10 cellular contexts compared by ENCODE assay signal in genomic region chr6:157203312-157203744, GRCh38.
DNase-seq lines count a peak whose midpoint lies in the region; ATAC-seq and TF ChIP-seq lines count a peak whose summit lies in the region.
"Had no signal": no experiment of that assay in that cellular context is flagged by ENCODE, and none has a peak within 500 bp of the region (broad histone marks: within the 10 kb centered on the region; RNA-seq: fewer than 3 reads in every experiment).

No MANE protein-coding gene starts in this region.

- H3K4me3 Mint-ChIP-seq in activated CD8-positive, alpha-beta T cell treated with anti-CD3 and anti-CD28 coated beads for 36 hours: no peak overlapping the region
- H3K4me3 Mint-ChIP-seq in glutamatergic neuron (ENCODE audit: unreplicated experiment): no peak overlapping the region

- no peaks in the 10 kb centered on the region for H3K27me3 Mint-ChIP-seq in activated CD8-positive, alpha-beta T cell treated with anti-CD3 and anti-CD28 coated beads for 36 hours
- H3K27me3 Mint-ChIP-seq in glutamatergic neuron (ENCODE audit: unreplicated experiment): peaks cover 5% of the 10 kb centered on the region

- ATAC-seq in GM19455 (IDR thresholded peaks at IDR 0.05; ENCODE audit: unreplicated experiment): peak; percentile 99
- ATAC-seq in HG03045 (IDR thresholded peaks at IDR 0.05; ENCODE audit: unreplicated experiment): peak; percentile 96
- ATAC-seq in activated CD8-positive, alpha-beta T cell treated with anti-CD3 and anti-CD28 coated beads for 36 hours: no peak
- ATAC-seq: stimulated activated naive CD8-positive, alpha-beta T cell treated with anti-CD3 and anti-CD28 coated beads, Interleukin-15, Interleukin-2, amounts not matched to agents 100 U/mL and 50 U/mL, for 24 hours had no signal

- TF ChIP-seq CTCF in GM10266 (IDR thresholded peaks at IDR 0.05; ENCODE audit: control insufficient read depth, insufficient read depth, low read depth, missing control alignments) (no peak), glutamatergic neuron (IDR thresholded peaks at IDR 0.05; ENCODE audit: partially characterized antibody, unreplicated experiment) (no peak)
- no peak for TF ChIP-seq CTCF in activated CD8-positive, alpha-beta T cell treated with anti-CD3 and anti-CD28 coated beads for 36 hours (IDR thresholded peaks at IDR 0.05)

- H3K4me1 Mint-ChIP-seq in activated CD8-positive, alpha-beta T cell treated with anti-CD3 and anti-CD28 coated beads for 36 hours (ENCODE audit: low read depth): no peaks in the 10 kb centered on the region
- H3K4me1 Mint-ChIP-seq in glutamatergic neuron (ENCODE audit: low read depth, unreplicated experiment): no peaks in the 10 kb centered on the region

- no peak overlapping the region for H3K27ac Mint-ChIP-seq in activated CD8-positive, alpha-beta T cell treated with anti-CD3 and anti-CD28 coated beads for 36 hours
- no peak overlapping the region for H3K27ac Mint-ChIP-seq in glutamatergic neuron (ENCODE audit: unreplicated experiment)

- POLR2A ChIA-PET in activated CD8-positive, alpha-beta T cell treated with anti-CD3 and anti-CD28 coated beads for 36 hours (lab: Charles Lee): no interaction called here

- intact Hi-C loops in activated CD8-positive, alpha-beta T cell treated with anti-CD3 and anti-CD28 coated beads for 36 hours (cut with micrococcal nuclease): no loop called here

- no peaks in the 10 kb centered on the region for H3K9me3 Mint-ChIP-seq in activated CD8-positive, alpha-beta T cell treated with anti-CD3 and anti-CD28 coated beads for 36 hours
- peaks cover 2% of the 10 kb centered on the region for H3K9me3 Mint-ChIP-seq in glutamatergic neuron (ENCODE audit: unreplicated experiment)

- peak; percentile 86 for DNase-seq in GM10266 (ENCODE audit: extremely low spot score)
- peak; percentile 58 for DNase-seq in NCI-H2171 treated with DMSO at 0.1 percent for 48 hours (lab: John Stamatoyannopoulos, UW)
- DNase-seq in activated CD8-positive, alpha-beta T cell treated with anti-CD3 and anti-CD28 coated beads for 36 hours: no peak
- DNase-seq in glutamatergic neuron: no peak
- DNase-seq in Kasumi-1 (lab: John Stamatoyannopoulos, UW): no peak
- no peak for DNase-seq in NCI-H2196 (lab: John Stamatoyannopoulos, UW; ENCODE audit: unreplicated experiment)
- DNase-seq: BE2C; stimulated activated naive CD8-positive, alpha-beta T cell treated with anti-CD3 and anti-CD28 coated beads, Interleukin-15, Interleukin-2, amounts not matched to agents 100 U/mL and 50 U/mL, for 24 hours had no signal

- CTCF ChIA-PET in activated CD8-positive, alpha-beta T cell treated with anti-CD3 and anti-CD28 coated beads for 36 hours (lab: Charles Lee): interaction anchor here (1.1 to 1.7 kb wide), 2 partner anchors 19 to 217 kb away, joined by 3 to 7 read pairs; no protein-coding TSS in a partner anchor

- H3K36me3 Mint-ChIP-seq in activated CD8-positive, alpha-beta T cell treated with anti-CD3 and anti-CD28 coated beads for 36 hours (ENCODE audit: low read depth): peaks cover 15% of the 10 kb centered on the region
- H3K36me3 Mint-ChIP-seq in glutamatergic neuron (ENCODE audit: unreplicated experiment): peaks cover 13% of the 10 kb centered on the region

Comparison
In these comparisons a context has a peak if more than half of its experiments do, and no peak if none do; other contexts are left out.
1. DNase-seq: peak in GM10266 (single experiment) and NCI-H2171 treated with DMSO at 0.1 percent for 48 hours (single experiment); none in activated CD8-positive, alpha-beta T cell treated with anti-CD3 and anti-CD28 coated beads for 36 hours (single experiment), glutamatergic neuron (single experiment), Kasumi-1 (0 of 2) and NCI-H2196 (single experiment).